In the genomic region with DNA sequence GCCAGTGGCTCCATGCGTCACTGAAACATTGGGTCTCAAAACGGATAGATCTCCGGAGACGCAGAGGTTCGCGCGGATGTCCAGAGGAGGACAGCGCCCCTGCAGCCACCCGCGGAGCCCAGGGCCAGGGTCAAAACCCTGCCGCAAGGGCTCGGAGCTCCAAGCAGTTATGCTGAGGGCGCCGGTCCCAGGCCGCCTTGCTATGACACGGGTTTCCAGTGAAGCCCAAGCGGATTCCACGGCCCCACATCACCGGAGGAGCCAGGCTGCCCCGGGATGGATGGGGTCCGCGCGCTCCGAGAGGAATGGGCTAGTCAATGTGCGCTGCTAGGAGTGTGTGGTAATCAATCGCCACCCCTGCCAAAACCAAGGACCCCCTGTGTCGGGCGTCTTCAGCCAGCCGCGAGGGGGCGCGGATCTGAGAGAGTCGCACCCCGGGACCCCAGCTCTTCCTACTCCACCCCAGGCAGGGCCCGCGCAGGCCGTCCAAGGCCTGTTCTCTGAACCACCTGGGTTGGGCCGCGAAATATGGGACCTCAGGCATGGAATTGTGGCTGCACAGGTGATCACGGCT, we compare ENCODE assay signal across 17 cellular contexts. TPM values are rescaled to one million over a fixed set of nuclear protein-coding genes. Genes with fewer than 3 reads are reported as not detected.
A peak's percentile ranks its signal among the peaks of the same experiment; 100 is the strongest.
DNase-seq lines count a peak whose midpoint lies in the region; ATAC-seq, FAIRE-seq and TF ChIP-seq lines count a peak whose summit lies in the region.
"Had no signal": no experiment of that assay in that cellular context is flagged by ENCODE, and none has a peak within 500 bp of the region (broad histone marks: within the 10 kb centered on the region; RNA-seq: fewer than 3 reads in every experiment).

No MANE protein-coding gene starts in this region.

- no peak for TF ChIP-seq EP300 in HepG2 (IDR thresholded peaks at IDR 0.05; ENCODE audit: low read depth in 2 of 2, low read length in 2 of 2)
- TF ChIP-seq EP300 in HepG2 (CRISPR knock-in tag; IDR thresholded peaks at IDR 0.05; ENCODE audit: borderline replicate concordance): no peak

- H3K9ac ChIP-seq in HepG2 (ENCODE audit: insufficient read depth, low read depth, low read length): no peak overlapping the region

- H4K20me1 ChIP-seq in HepG2 (ENCODE audit: insufficient read depth, low read length): no peaks in the 10 kb centered on the region

- H3K4me3 ChIP-seq in HepG2 (replicated peaks in 1 of 3; ENCODE audit: insufficient read depth in 1 of 3, low read depth in 2 of 3, low read length in 3 of 3) (peak overlapping the region in 1 of 3 experiments; percentile 50; a peak in 1 of 6 replicates), right lobe of liver (no peak overlapping the region), vagina (no peak overlapping the region), testis (peak overlapping the region in 1 of 2 donors; percentile 8)

- ATAC-seq in HepG2 (peak; percentile 37), right lobe of liver (no peak), left colon (peak; percentile 10)
- ATAC-seq: stimulated activated memory B cell treated with anti-CD40 and anti-IgM and Interleukin-4, amounts not matched to agents 10 μg/mL and 1 μg/mL and 100 μg/mL, for 72 hours had no signal

- no peak for TF ChIP-seq POLR2A in HepG2 (IDR thresholded peaks at IDR 0.05; ENCODE audit: insufficient read depth in 1 of 2, low read depth in 2 of 2, low read length in 2 of 2)
- TF ChIP-seq POLR2A in right lobe of liver (IDR thresholded peaks at IDR 0.05): no peak
- TF ChIP-seq POLR2A in vagina (IDR thresholded peaks at IDR 0.05): no peak
- no peak for TF ChIP-seq POLR2A in GM12891 (IDR thresholded peaks at IDR 0.05; ENCODE audit: low read depth, low read length)
- no peak for TF ChIP-seq POLR2A in testis (IDR thresholded peaks at IDR 0.05)

- no peak for TF ChIP-seq RAD21 in HepG2 (CRISPR knock-in tag; IDR thresholded peaks at IDR 0.05)

- H3K36me3 ChIP-seq in HepG2 (replicated peaks in 1 of 2; ENCODE audit: control insufficient read depth in 1 of 2, insufficient read depth in 2 of 2, low read length in 2 of 2) (no peaks in the 10 kb centered on the region), right lobe of liver (no peaks in the 10 kb centered on the region), vagina (no peaks in the 10 kb centered on the region), testis (ENCODE audit: low read depth, missing control alignments) (no peaks in the 10 kb centered on the region)

- CTCF ChIA-PET in HepG2 (lab: Yijun Ruan, JAX; ENCODE audit: low intra/inter-chr PET ratio, low total read pairs) (interaction anchor here (1.1 to 2.3 kb wide), 3 partner anchors 702 to 887 kb away, joined by 4 to 19 read pairs (median 4); no protein-coding TSS in a partner anchor), MCF 10A (lab: Yijun Ruan, JAX) (interaction anchor here (0.6 to 3.7 kb wide), 22 partner anchors 8 to 963 kb away, joined by 3 to 87 read pairs (median 4); no protein-coding TSS in a partner anchor)

- no peaks in the 10 kb centered on the region for H3K36me3 Mint-ChIP-seq in brain
- H3K36me3 Mint-ChIP-seq in MCF 10A (ENCODE audit: insufficient read depth, unreplicated experiment): no peaks in the 10 kb centered on the region
- H3K36me3 Mint-ChIP-seq: stimulated activated memory B cell treated with anti-CD40 and anti-IgM and Interleukin-4, amounts not matched to agents 10 μg/mL and 1 μg/mL and 100 μg/mL, for 72 hours had no signal

- H3K9me3 Mint-ChIP-seq in brain (peaks cover 0 to 5% (median 3%) of the 10 kb centered on the region in 5 experiments), MCF 10A (ENCODE audit: unreplicated experiment) (no peaks in the 10 kb centered on the region)
- H3K9me3 Mint-ChIP-seq: stimulated activated memory B cell treated with anti-CD40 and anti-IgM and Interleukin-4, amounts not matched to agents 10 μg/mL and 1 μg/mL and 100 μg/mL, for 72 hours had no signal

- POLR2A ChIA-PET in HepG2 (lab: Yijun Ruan, JAX): no interaction called here
- POLR2A ChIA-PET in MCF 10A (lab: Yijun Ruan, JAX): interaction anchor here (0.7 to 2.5 kb wide), 4 partner anchors 140 to 704 kb away, joined by 4 to 11 read pairs (median 5); no protein-coding TSS in a partner anchor

- no peak for FAIRE-seq in HepG2 (lab: Jason Lieb, UNC)
- no peak for FAIRE-seq in GM12891 (lab: Jason Lieb, UNC)
- FAIRE-seq: frontal cortex, GM18507 had no signal

- H3K9me3 ChIP-seq in HepG2 (ENCODE audit: low read length) (no peaks in the 10 kb centered on the region), right lobe of liver (no peaks in the 10 kb centered on the region), vagina (no peaks in the 10 kb centered on the region), testis (no peaks in the 10 kb centered on the region)

- TF ChIP-seq CTCF in HepG2 (CRISPR knock-in tag; IDR thresholded peaks at IDR 0.05) (no peak), right lobe of liver (IDR thresholded peaks at IDR 0.05) (no peak), brain (conservative IDR thresholded peaks at IDR 0.05) (no peak), vagina (IDR thresholded peaks at IDR 0.05) (no peak), testis (IDR thresholded peaks at IDR 0.05) (no peak), MCF 10A (IDR thresholded peaks at IDR 0.05; ENCODE audit: unreplicated experiment) (no peak)

- H3K79me2 ChIP-seq in HepG2 (ENCODE audit: insufficient read depth, low read length): no peaks in the 10 kb centered on the region

- in situ Hi-C loops in HepG2 (cut with HindIII; ENCODE audit: extremely low pct_ligation_motif_present, low pct_unique_long_range_greater_than_20kb): loop anchor here (25.0 kb wide), 1 partner anchor 575 kb away; no protein-coding TSS in a partner anchor

- DNase-seq in HepG2 (ENCODE audit: low spot score) (no peak), right lobe of liver (no peak), left colon (no peak), vagina (ENCODE audit: extremely low spot score in 2 of 2) (no peak), GM12891 (ENCODE audit: insufficient read length, low spot score) (no peak), testis (no peak), MCF 10A (ENCODE audit: unreplicated experiment) (no peak)
- DNase-seq: activated CD4-positive, alpha-beta T cell treated with anti-CD3 and anti-CD28 coated beads for 1 hour; immature natural killer cell; KG1; NCI-H2227 treated with DMSO at 0.1 percent for 48 hours had no signal

- H2AFZ ChIP-seq in HepG2 (ENCODE audit: low read length): no peak overlapping the region

- H3K27ac Mint-ChIP-seq in brain (peak overlapping the region in 1 of 5 experiments; percentile 89), MCF 10A (ENCODE audit: low read depth, unreplicated experiment) (no peak overlapping the region)
- H3K27ac Mint-ChIP-seq: immature natural killer cell; stimulated activated memory B cell treated with anti-CD40 and anti-IgM and Interleukin-4, amounts not matched to agents 10 μg/mL and 1 μg/mL and 100 μg/mL, for 72 hours had no signal

- 7% methylated on average over 14 of the region's 40 CpGs for WGBS in HepG2 (ENCODE audit: low lambda C conversion rate)
- 15% methylated on average over 4 of the region's 40 CpGs for WGBS in right lobe of liver (ENCODE audit: insufficient coverage, low coverage, low lambda C conversion rate, missing lambda C conversion rate)
- 0 to 54% methylated on average over 1 to 38 of the region's 40 CpGs for WGBS in testis, 2 donors

- H3K4me2 ChIP-seq in HepG2 (ENCODE audit: low read depth, low read length): no peak overlapping the region

- H3K27me3 ChIP-seq in HepG2 (ENCODE audit: control insufficient read depth in 1 of 2, insufficient read depth in 2 of 2, low read length in 2 of 2): peaks cover 13 to 94% of the 10 kb centered on the region in 2 experiments
- peaks cover 16 to 64% of the 10 kb centered on the region in 2 donors for H3K27me3 ChIP-seq in right lobe of liver
- H3K27me3 ChIP-seq in vagina: peaks cover 6% of the 10 kb centered on the region
- H3K27me3 ChIP-seq in testis: peaks cover 2% of the 10 kb centered on the region

- BruUV-seq in HepG2 (replicated peaks; lab: Mats Ljungman, UMichigan) (no TSS peak), MCF 10A (replicated peaks; lab: Mats Ljungman, UMichigan) (no TSS peak)

- H3K4me3 Mint-ChIP-seq in brain: peak overlapping the region in 4 of 5 experiments; percentile 37 to 91 (median 58)
- no peak overlapping the region for H3K4me3 Mint-ChIP-seq in MCF 10A (ENCODE audit: unreplicated experiment)
- H3K4me3 Mint-ChIP-seq: immature natural killer cell; stimulated activated memory B cell treated with anti-CD40 and anti-IgM and Interleukin-4, amounts not matched to agents 10 μg/mL and 1 μg/mL and 100 μg/mL, for 72 hours had no signal

- H3K27me3 Mint-ChIP-seq in brain: peaks cover 93% of the 10 kb centered on the region
- peaks cover 38% of the 10 kb centered on the region for H3K27me3 Mint-ChIP-seq in MCF 10A (ENCODE audit: insufficient read depth, unreplicated experiment)

- H3K4me1 ChIP-seq in HepG2 (ENCODE audit: insufficient read depth, low read length): 0 out of 2 replicates have a peak, but pooled peaks cover 17% of the 10 kb centered on the region
- peaks cover 0 to 20% (median 0%) of the 10 kb centered on the region in 4 donors for H3K4me1 ChIP-seq in right lobe of liver
- peaks cover 45% of the 10 kb centered on the region for H3K4me1 ChIP-seq in vagina
- peaks cover 15% of the 10 kb centered on the region for H3K4me1 ChIP-seq in testis

- H3K27ac ChIP-seq in HepG2 (ENCODE audit: extremely low read length, insufficient read depth, low read length) (no peak overlapping the region), right lobe of liver (no peak overlapping the region), vagina (peak overlapping the region; percentile 66), testis (no peak overlapping the region)

- intact Hi-C loops in HepG2 (cut with micrococcal nuclease; ENCODE audit: unreplicated experiment): loop anchor here (5.0 kb wide), 1 partner anchor 570 kb away; no protein-coding TSS in a partner anchor
- intact Hi-C loops in right lobe of liver (cut with DNase I): no loop called here
- intact Hi-C loops in left colon (cut with DNase I, micrococcal nuclease): no loop called here
- intact Hi-C loops in vagina (cut with DNase I): loop anchor here (10.0 kb wide), 1 partner anchor 708 kb away; no protein-coding TSS in a partner anchor
- intact Hi-C loops in testis (cut with DNase I; ENCODE audit: low total_unique reads): loop anchor here (10.0 kb wide), 1 partner anchor 708 kb away; no protein-coding TSS in a partner anchor
- intact Hi-C loops in MCF 10A (cut with micrococcal nuclease): loop anchor here (1.0 to 10.0 kb wide), 6 partner anchors 148 to 704 kb away; a partner anchor contains a TSS

- H3K4me1 Mint-ChIP-seq in brain (peaks cover 43% of the 10 kb centered on the region), MCF 10A (ENCODE audit: insufficient read depth, unreplicated experiment) (no peaks in the 10 kb centered on the region)
- H3K4me1 Mint-ChIP-seq: immature natural killer cell had no signal

RNA-seq across cellular contexts. Expression of a gene that starts 5.6 kb away (rescaled TPM):
- not detected in 2 replicates for total RNA-seq in HepG2 (2016; rRNA removed; fragmentation: Illumina TruSeq; extraction: Trizol)
- not detected in 2 replicates for total RNA-seq in HepG2 (2016; cell fraction: cytosol; rRNA removed; fragmentation: Illumina TruSeq; extraction: Trizol; ENCODE audit: low read depth)
- not detected in 2 replicates for total RNA-seq in HepG2 (2016; cell fraction: insoluble cytoplasmic fraction; rRNA removed; fragmentation: Illumina TruSeq; extraction: Trizol)
- total RNA-seq in HepG2 (2016; cell fraction: membrane; rRNA removed; fragmentation: Illumina TruSeq; extraction: Trizol): not detected in 2 replicates
- total RNA-seq in HepG2 (2016; cell fraction: nucleus; rRNA removed; fragmentation: Illumina TruSeq; extraction: Trizol): not detected in 2 replicates
- polyA plus RNA-seq in HepG2 (2011; rRNA removed): not detected in 2 replicates
- not detected in 2 replicates for polyA plus RNA-seq in HepG2 (2011; cell fraction: cytosol; rRNA removed)
- polyA plus RNA-seq in HepG2 (2011; cell fraction: nucleus; rRNA removed): not detected in 2 replicates
- 0.07 TPM in 1 of 2 replicates, not detected in the other for polyA plus RNA-seq in HepG2 (2012)
- not detected in 2 replicates for polyA plus RNA-seq in HepG2 (2016; cell fraction: cytosol; fragmentation: Illumina TruSeq; extraction: Trizol; ENCODE audit: low read depth)
- polyA plus RNA-seq in HepG2 (2016; cell fraction: insoluble cytoplasmic fraction; fragmentation: Illumina TruSeq; extraction: Trizol; ENCODE audit: low read depth): not detected in 2 replicates
- not detected in 2 replicates for polyA plus RNA-seq in HepG2 (2016; cell fraction: membrane; fragmentation: Illumina TruSeq; extraction: Trizol; ENCODE audit: low read depth)
- not detected in 2 replicates for polyA plus RNA-seq in HepG2 (2016; cell fraction: nucleus; fragmentation: Illumina TruSeq; extraction: Trizol; ENCODE audit: insufficient read depth, low read depth)
- polyA minus RNA-seq in HepG2 (2011; rRNA and poly(A)+ RNA removed; ENCODE audit: low replicate concordance): not detected in 2 replicates
- polyA minus RNA-seq in HepG2 (2011; cell fraction: cytosol; rRNA and poly(A)+ RNA removed): not detected in 2 replicates
- polyA minus RNA-seq in HepG2 (2011; cell fraction: nucleus; rRNA and poly(A)+ RNA removed): not detected in 2 replicates
- not detected for total RNA-seq in right lobe of liver
- 11.4 TPM for polyA plus RNA-seq in brain (ENCODE audit: insufficient read depth, low read depth, low replicate concordance)
- total RNA-seq in left colon: under 1 TPM in 1 of 2 donors, not detected in 1; 0.31 TPM
- total RNA-seq in vagina: 0.74 TPM
- not detected for polyA plus RNA-seq in GM12891 (2012; ENCODE audit: low read depth, missing spikeins)
- total RNA-seq in testis: 1 to 10 TPM; 1.5 to 1.9 TPM
- polyA plus RNA-seq in testis (ENCODE audit: insufficient read depth, low read depth, low replicate concordance): 6.9 TPM
- not detected in 2 replicates for total RNA-seq in MCF 10A (2022)
- total RNA-seq: T-helper 2 cell treated with Interferon-gamma antibody and Interleukin-4, amounts not matched to agents 100 ng/mL and 5 ng/mL, for 36 hours had no signal
- polyA plus RNA-seq: AG04450, immature natural killer cell had no signal

Comparison
In these comparisons a context has a peak if more than half of its experiments do, and no peak if none do; other contexts are left out.
1. ATAC-seq: peak in HepG2 (single experiment) and left colon (single experiment); none in right lobe of liver (0 of 4).
2. intact Hi-C loops: an anchor here in HepG2 (5.0 kb wide), vagina (10.0 kb wide), testis (10.0 kb wide) and MCF 10A (1.0 to 10.0 kb wide); none called in right lobe of liver and left colon.